11 cellular contexts compared by ENCODE assay signal in genomic region chr10:116688241-116688711, GRCh38. TPM values are rescaled to one million over a fixed set of nuclear protein-coding genes. Genes with fewer than 3 reads are reported as not detected.
DNase-seq lines count a peak whose midpoint lies in the region; ATAC-seq, FAIRE-seq and TF ChIP-seq lines count a peak whose summit lies in the region.
"Had no signal": no experiment of that assay in that cellular context is flagged by ENCODE, and none has a peak within 500 bp of the region (broad histone marks: within the 10 kb centered on the region; RNA-seq: fewer than 3 reads in every experiment).

No MANE protein-coding gene starts in this region.

- POLR2A ChIA-PET in IMR-90 (lab: Charles Lee; ENCODE audit: unreplicated experiment) (interaction anchor here (0.6 kb wide), 1 partner anchor 27 kb away, joined by 14 read pairs; no protein-coding TSS in a partner anchor), H1 (lab: Charles Lee; ENCODE audit: partially characterized antibody) (interaction anchor here (1.1 to 1.4 kb wide), 3 partner anchors 11 to 17 kb away, joined by 3 to 4 read pairs (median 3); no protein-coding TSS in a partner anchor)

- peaks cover 14% of the 10 kb centered on the region for H3K4me1 ChIP-seq in IMR-90 (ENCODE audit: control insufficient read depth, insufficient read depth, low read length)
- H3K4me1 ChIP-seq in H1 (replicated peaks in 1 of 4; ENCODE audit: control insufficient read depth in 3 of 4, insufficient read depth in 4 of 4, low read length in 3 of 4) = peaks cover 0 to 9% (median 4%) of the 10 kb centered on the region in 4 experiments; a peak in 3 of 7 replicates

- CTCF ChIA-PET in IMR-90 (lab: Yijun Ruan, JAX) (interaction anchor here (1.2 to 4.9 kb wide), 3 partner anchors 88 to 108 kb away, joined by 3 to 39 read pairs (median 4); no protein-coding TSS in a partner anchor), H1 (lab: Charles Lee; ENCODE audit: partially characterized antibody) (interaction anchor here (0.8 to 12.9 kb wide), 21 partner anchors 11 to 498 kb away, joined by 3 to 223 read pairs (median 4); no protein-coding TSS in a partner anchor)

- H3K27ac ChIP-seq in IMR-90 (ENCODE audit: insufficient read depth, low read length) = peak overlapping the region; percentile 86
- H3K27ac ChIP-seq in H1 (ENCODE audit: low read depth, low read length) = no peak overlapping the region; the same call in 1 of the 2 replicates

- H4K8ac ChIP-seq in IMR-90 (ENCODE audit: low read depth in 2 of 2, low read length in 2 of 2) (peak overlapping the region; percentile 62 to 70; a peak in 3 of 4 replicates), H1 (ENCODE audit: extremely low read depth, insufficient read depth, low read length) (no peak overlapping the region)

- H2AFZ ChIP-seq in IMR-90 (replicated peaks; ENCODE audit: low read length, poor library complexity) = peak overlapping the region; percentile 66
- H2AFZ ChIP-seq in H1 (ENCODE audit: low read length) = 0 out of 2 replicates have a peak overlapping the region, but pooled peaks have one; percentile 12

- peak overlapping the region; percentile 82 for H3K4me2 ChIP-seq in IMR-90 (ENCODE audit: low read depth, low read length)
- H3K4me2 ChIP-seq in H1 (ENCODE audit: insufficient read depth in 1 of 2, low read depth in 2 of 2, low read length in 2 of 2) = no peak overlapping the region

- peak overlapping the region; percentile 53 for H2BK5ac ChIP-seq in IMR-90 (ENCODE audit: low read depth, low read length, poor library complexity, severe bottlenecking)
- H2BK5ac ChIP-seq in H1 (ENCODE audit: low read depth, low read length) = no peak overlapping the region; the same call in 1 of the 2 replicates

- WGBS in IMR-90 (ENCODE audit: extremely low coverage in 2 of 2, insufficient read length in 1 of 2), 2 experiments = 7% methylated on average over 2 of the region's 7 CpGs; no CpG with 5 or more reads in 1 of the 2 experiments
- 89% methylated on average over 7 of the region's 7 CpGs; no CpG with 5 or more reads in 1 of the 2 experiments for WGBS in H1 (ENCODE audit: extremely low coverage in 1 of 2, insufficient coverage in 1 of 2, insufficient read length in 1 of 2, insufficient replicate concordance in 2 of 2, low coverage in 1 of 2, low lambda C conversion rate in 2 of 2, missing lambda C conversion rate in 1 of 2), 2 experiments

- H4K20me1 ChIP-seq in IMR-90 (ENCODE audit: insufficient read depth, low read length) = no peaks in the 10 kb centered on the region
- no peaks in the 10 kb centered on the region for H4K20me1 ChIP-seq in H1 (replicated peaks in 1 of 2; ENCODE audit: control insufficient read depth in 1 of 2, insufficient read depth in 2 of 2, low read length in 2 of 2)

- H2BK15ac ChIP-seq in IMR-90 (ENCODE audit: low read depth, low read length) (no peak overlapping the region; the same call in 2 of the 3 replicates), H1 (ENCODE audit: low read length) (no peak overlapping the region)

- H3K4me3 ChIP-seq in IMR-90 (ENCODE audit: insufficient read depth, low read depth, low read length) = peak overlapping the region; percentile 9; the same call in 1 of the 2 replicates
- H3K4me3 ChIP-seq in H1 (ENCODE audit: extremely low read depth in 1 of 4, insufficient read depth in 2 of 4, low read depth in 3 of 4, low read length in 4 of 4) = no peak overlapping the region

- H3K9ac ChIP-seq in IMR-90 (ENCODE audit: low read depth, low read length) (peak overlapping the region; percentile 14), H1 (replicated peaks in 1 of 4; ENCODE audit: extremely low read depth in 1 of 4, low read depth in 3 of 4, low read length in 3 of 4) (no peak overlapping the region)

- no peaks in the 10 kb centered on the region for H3K23me2 ChIP-seq in H1 (ENCODE audit: low read depth, low read length)

- peak overlapping the region; percentile 35 for H3K14ac ChIP-seq in IMR-90 (replicated peaks; ENCODE audit: low read depth, low read length)
- no peak overlapping the region for H3K14ac ChIP-seq in H1 (ENCODE audit: insufficient read length)

- DNase-seq in 8988T (peak; percentile 62), IMR-90 (peak; percentile 80), H1 (ENCODE audit: low read depth in 1 of 2, low spot score in 2 of 2) (no peak), middle frontal gyrus (ENCODE audit: extremely low spot score, low spot score) (peak; percentile 39), cortex of kidney (lab: John Stamatoyannopoulos, UW) (no peak), SIG-M5 treated with dmso at 0.1 percent for 504 hours (lab: John Stamatoyannopoulos, UW; ENCODE audit: unreplicated experiment) (no peak), SIG-M5 (lab: John Stamatoyannopoulos, UW) (no peak)
- DNase-seq: AML-193, KG1, nephron progenitor cell had no signal

- no peaks in the 10 kb centered on the region for H3K27me3 ChIP-seq in IMR-90 (ENCODE audit: control insufficient read depth, insufficient read depth, low read length)
- no peaks in the 10 kb centered on the region; a peak in 3 of 7 replicates for H3K27me3 ChIP-seq in H1 (replicated peaks in 1 of 4; ENCODE audit: control insufficient read depth in 3 of 4, extremely low read depth in 1 of 4, insufficient read depth in 3 of 4, low read length in 3 of 4)

- no TSS peak for BruUV-seq in IMR-90 (replicated peaks; lab: Mats Ljungman, UMichigan)

- no peak overlapping the region; the same call in 1 of the 2 replicates for H2AK5ac ChIP-seq in IMR-90 (ENCODE audit: low read depth, low read length)
- H2AK5ac ChIP-seq in H1 (ENCODE audit: low read depth, low read length) = no peak overlapping the region

- in situ Hi-C loops in IMR-90 (cut with MboI; ENCODE audit: low sequenced_read_pairs) = no loop called here

- H3K9me3 ChIP-seq in IMR-90 (ENCODE audit: control insufficient read depth, insufficient read depth, low read length) = no peaks in the 10 kb centered on the region
- H3K9me3 ChIP-seq in H1 (ENCODE audit: insufficient read depth in 2 of 2, low read depth in 1 of 2, low read length in 1 of 2) = no peaks in the 10 kb centered on the region

- H3K9me1 ChIP-seq in IMR-90 (ENCODE audit: insufficient read depth, low read length) = peaks cover 9% of the 10 kb centered on the region

- no peak overlapping the region for H2AK9ac ChIP-seq in IMR-90 (replicated peaks; ENCODE audit: low read depth, low read length, poor library complexity)

- H3K79me1 ChIP-seq in IMR-90 (ENCODE audit: low read depth in 1 of 2, low read length in 2 of 2) (0 out of 4 replicates have a peak, but pooled peaks cover 0 to 3% of the 10 kb centered on the region in 2 experiments), H1 (ENCODE audit: low read depth, low read length) (no peaks in the 10 kb centered on the region)

- H3K56ac ChIP-seq in IMR-90 (ENCODE audit: extremely low read depth, insufficient read depth, low read length) (peak overlapping the region; percentile 29; the same call in 1 of the 2 replicates), H1 (replicated peaks; ENCODE audit: insufficient read length, low read depth, low read length) (no peak overlapping the region)

- H3K4ac ChIP-seq in IMR-90 (ENCODE audit: low read depth, low read length) = peak overlapping the region; percentile 76
- H3K4ac ChIP-seq in H1 (replicated peaks; ENCODE audit: insufficient read length, low read depth, low read length) = no peak overlapping the region

- TF ChIP-seq CTCF in IMR-90 (conservative IDR thresholded peaks at IDR 0.05; ENCODE audit: low read depth, low read length) (no peak), H1 (IDR thresholded peaks at IDR 0.05; ENCODE audit: control extremely low read depth in 1 of 3, insufficient read depth in 1 of 3, low read depth in 1 of 3, low read length in 3 of 3) (no peak)

- FAIRE-seq in H1 (lab: Jason Lieb, UNC) = no peak

- TF ChIP-seq RAD21 in IMR-90 (IDR thresholded peaks at IDR 0.05; ENCODE audit: low read length) = no peak
- TF ChIP-seq RAD21 in H1 (IDR thresholded peaks at IDR 0.05 in 1 of 2, conservative IDR thresholded peaks at IDR 0.05 in 1 of 2; ENCODE audit: low read depth in 2 of 2, low read length in 2 of 2) = no peak

- TF ChIP-seq EP300 in H1 (IDR thresholded peaks at IDR 0.05; ENCODE audit: borderline replicate concordance in 1 of 2, low read depth in 2 of 2, low read length in 2 of 2) = no peak

- H2BK120ac ChIP-seq in IMR-90 (ENCODE audit: low read depth, low read length) (peak overlapping the region; percentile 60), H1 (replicated peaks; ENCODE audit: low read depth, low read length) (no peak overlapping the region)

- ATAC-seq in IMR-90 (ENCODE audit: low read depth) = peak; percentile 86
- ATAC-seq in GM19351 (IDR thresholded peaks at IDR 0.05; ENCODE audit: unreplicated experiment) = no peak

- peak overlapping the region; percentile 60 for H2BK20ac ChIP-seq in IMR-90 (ENCODE audit: low read depth, low read length)
- H2BK20ac ChIP-seq in H1 (ENCODE audit: low read length) = no peak overlapping the region

- H3K36me3 ChIP-seq in IMR-90 (ENCODE audit: control insufficient read depth, insufficient read depth, low read length) (no peaks in the 10 kb centered on the region), H1 (ENCODE audit: control insufficient read depth in 2 of 4, insufficient read depth in 4 of 4, low read length in 3 of 4) (no peaks in the 10 kb centered on the region)

- peak overlapping the region; percentile 49 for H3K23ac ChIP-seq in IMR-90 (ENCODE audit: low read depth, low read length)
- no peak overlapping the region for H3K23ac ChIP-seq in H1 (ENCODE audit: insufficient read length)

- H3K79me2 ChIP-seq in H1 (ENCODE audit: control insufficient read depth in 1 of 2, insufficient read depth in 2 of 2, low read length in 2 of 2) = no peaks in the 10 kb centered on the region

- TF ChIP-seq POLR2A in IMR-90 (IDR thresholded peaks at IDR 0.05; ENCODE audit: low read depth, low read length) = no peak
- no peak for TF ChIP-seq POLR2A in H1 (IDR thresholded peaks at IDR 0.05; ENCODE audit: control extremely low read depth in 1 of 2, low read depth in 2 of 2, low read length in 2 of 2)

- no peak overlapping the region for H2BK12ac ChIP-seq in H1 (ENCODE audit: low read depth, low read length)

- dilution Hi-C loops in IMR-90 (cut with HindIII; ENCODE audit: low sequenced_read_pairs, unreplicated experiment) = loop anchor here (25.0 kb wide), 1 partner anchor 99 kb away; no protein-coding TSS in a partner anchor

- peak overlapping the region; percentile 58 for H4K91ac ChIP-seq in IMR-90 (ENCODE audit: insufficient read depth, low read depth, low read length)
- no peak overlapping the region for H4K91ac ChIP-seq in H1 (replicated peaks; ENCODE audit: insufficient read length, low read length)

- intact Hi-C loops in IMR-90 (cut with micrococcal nuclease) = loop anchor here (2.0 kb wide), 1 partner anchor 487 kb away; no protein-coding TSS in a partner anchor

- H3K18ac ChIP-seq in IMR-90 (ENCODE audit: low read depth, low read length) (0 out of 2 replicates have a peak overlapping the region, but pooled peaks have one; percentile 32), H1 (ENCODE audit: extremely low read depth, low read length) (no peak overlapping the region)

- H4K5ac ChIP-seq in IMR-90 (ENCODE audit: low read depth, low read length) = peak overlapping the region; percentile 31; the same call in 1 of the 2 replicates
- H4K5ac ChIP-seq in H1 (ENCODE audit: insufficient read length, low read depth, low read length) = no peak overlapping the region

RNA-seq across cellular contexts. Expression of gene HSPA12A, which starts 54.1 kb away (rescaled TPM):
- 16.1 and 18.6 TPM in 2 replicates for total RNA-seq in IMR-90 (2012; rRNA removed)
- polyA plus RNA-seq in IMR-90 (2012; rRNA removed) = 14.6 and 16.7 TPM in 2 replicates
- polyA plus RNA-seq in IMR-90 (2012; cell fraction: cytosol; rRNA removed) = 6.6 and 6.9 TPM in 2 replicates
- 34.4 and 57.2 TPM in 2 replicates for polyA plus RNA-seq in IMR-90 (2012; cell fraction: nucleus; rRNA removed; ENCODE audit: low replicate concordance)
- 4.8 and 6.9 TPM in 2 replicates for total RNA-seq in H1 (2021; fragmentation: NEBNext Ultra II Directional; extraction: Animal tissue kit (Norgen Biotek cat#: 25700))
- 3.1 and 3.2 TPM in 2 replicates for polyA plus RNA-seq in H1 (2011; rRNA removed)
- polyA plus RNA-seq in H1 (2011; cell fraction: cytosol; rRNA removed) = 4.0 TPM
- polyA plus RNA-seq in H1 (2011; cell fraction: nucleus; rRNA removed) = 6.6 TPM
- 2.8 to 4.9 TPM (median 3.6 TPM) in 4 replicates for polyA plus RNA-seq in H1 (2012, experiment 1 of 2)
- 1.1 TPM for polyA plus RNA-seq in H1 (2012, experiment 2 of 2)
- 3.7 TPM for polyA plus RNA-seq in H1 (2013, experiment 1 of 2)
- polyA plus RNA-seq in H1 (2013, experiment 2 of 2) = 3.2 TPM
- polyA minus RNA-seq in H1 (2011; rRNA and poly(A)+ RNA removed) = 7.8 and 14.4 TPM in 2 replicates
- 3.2 TPM for polyA minus RNA-seq in H1 (2011; cell fraction: cytosol; rRNA and poly(A)+ RNA removed)
- 10.1 TPM for polyA minus RNA-seq in H1 (2011; cell fraction: nucleus; rRNA and poly(A)+ RNA removed)

Comparison
In these comparisons a context has a peak if more than half of its experiments do, and no peak if none do; other contexts are left out.
1. DNase-seq: peak in 8988T (single experiment), IMR-90 (single experiment) and middle frontal gyrus (single experiment); none in H1 (0 of 2), cortex of kidney (single experiment), SIG-M5 treated with dmso at 0.1 percent for 504 hours (single experiment) and SIG-M5 (single experiment).